ENCODE assay signal across 12 cellular contexts in the genomic region with DNA sequence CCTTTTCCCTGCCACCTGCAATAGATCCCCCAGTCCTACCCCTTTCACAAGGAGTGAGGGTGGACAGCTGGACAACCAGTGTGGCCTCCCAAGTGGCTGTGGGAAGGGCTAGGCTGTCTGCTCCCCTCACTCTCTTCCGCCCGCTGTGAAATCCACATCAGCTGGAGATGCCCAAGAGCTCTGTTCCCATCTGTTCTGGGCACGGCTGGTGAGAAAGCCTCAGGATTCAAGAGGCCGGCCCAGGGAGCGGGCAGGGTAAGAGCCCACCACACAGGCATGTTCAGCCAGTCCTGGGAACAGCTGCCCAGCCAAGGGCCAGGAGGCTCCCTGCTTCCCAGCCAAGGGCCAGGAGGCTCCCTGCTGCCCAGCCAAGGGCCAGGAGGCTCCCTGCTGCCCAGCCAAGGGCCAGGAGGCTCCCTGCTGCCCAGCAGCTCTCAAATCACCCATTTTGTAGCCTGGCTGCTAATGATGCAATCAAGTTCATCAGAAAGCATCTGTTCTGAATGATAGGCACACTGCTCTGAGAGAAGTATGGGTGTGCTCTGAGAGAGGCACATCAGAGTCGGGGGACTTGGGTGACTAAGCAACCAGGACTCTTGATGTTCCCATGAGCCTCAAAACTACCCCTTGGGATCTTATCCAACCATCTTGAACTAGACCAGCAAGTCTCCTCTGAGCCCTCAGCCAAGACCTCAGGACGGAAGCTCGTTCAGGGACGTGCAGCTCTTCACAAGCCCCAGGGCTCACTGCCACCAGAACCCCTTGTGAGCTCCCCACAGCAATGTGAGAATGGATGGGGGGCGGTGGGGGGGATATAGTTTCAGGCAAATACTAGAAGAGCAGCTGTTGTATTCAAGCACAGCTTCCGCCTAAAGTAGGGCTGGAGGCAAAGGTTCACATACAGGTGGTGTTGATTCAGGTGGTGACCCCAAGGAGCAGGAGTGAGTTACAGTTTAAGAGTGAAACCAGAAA. TPM values are rescaled to one million over a fixed set of nuclear protein-coding genes. Genes with fewer than 3 reads are reported as not detected.
DNase-seq lines count a peak whose midpoint lies in the region; ATAC-seq and TF ChIP-seq lines count a peak whose summit lies in the region.
"Had no signal": no experiment of that assay in that cellular context is flagged by ENCODE, and none has a peak within 500 bp of the region (broad histone marks: within the 10 kb centered on the region; RNA-seq: fewer than 3 reads in every experiment).

No MANE protein-coding gene starts in this region.

- no peaks in the 10 kb centered on the region for H3K79me2 ChIP-seq in PC-3 (ENCODE audit: low read length)

- no peaks in the 10 kb centered on the region for H3K27me3 ChIP-seq in PC-3 (ENCODE audit: low read length)
- H3K27me3 ChIP-seq: colonic mucosa had no signal

- H3K36me3 ChIP-seq in PC-3 (ENCODE audit: low read depth, low read length) = no peaks in the 10 kb centered on the region
- H3K36me3 ChIP-seq: colonic mucosa had no signal

- no peak overlapping the region for H3K27ac ChIP-seq in PC-3 (ENCODE audit: low read length)
- H3K27ac ChIP-seq: colonic mucosa had no signal

- H2AFZ ChIP-seq in PC-3 (ENCODE audit: low read length) = no peak overlapping the region

- peak; percentile 45 for ATAC-seq in GM18517 (IDR thresholded peaks at IDR 0.05; ENCODE audit: unreplicated experiment)
- ATAC-seq in GM21528 (IDR thresholded peaks at IDR 0.05; ENCODE audit: low FRiP score, unreplicated experiment) = peak; percentile 26
- peak; percentile 6 for ATAC-seq in HG03280 (IDR thresholded peaks at IDR 0.05; ENCODE audit: unreplicated experiment)
- ATAC-seq in left lobe of liver = no peak
- no peak for ATAC-seq in GM18519 (IDR thresholded peaks at IDR 0.05; ENCODE audit: low FRiP score, unreplicated experiment)
- ATAC-seq in PC-3 = no peak

- H3K4me3 ChIP-seq in PC-3 (ENCODE audit: low read length) = no peak overlapping the region
- H3K4me3 ChIP-seq: colonic mucosa had no signal

- H3K9me2 ChIP-seq in PC-3 (replicated peaks; ENCODE audit: low read length) = no peaks in the 10 kb centered on the region

- no peaks in the 10 kb centered on the region for H3K9me3 ChIP-seq in PC-3 (ENCODE audit: low read length)
- H3K9me3 ChIP-seq: colonic mucosa had no signal

- DNase-seq in left lobe of liver (ENCODE audit: low spot score) (peak; percentile 26), C1 segment of cervical spinal cord (lab: John Stamatoyannopoulos, UW) (no peak), NOMO-1 treated with DMSO at 0.1 percent for 48 hours (lab: John Stamatoyannopoulos, UW; ENCODE audit: unreplicated experiment) (no peak), PC-3 (no peak)
- DNase-seq: colonic mucosa, NCI-H1436, nucleus accumbens, SW 1271 had no signal

- H3K9ac ChIP-seq in PC-3 (ENCODE audit: low read length) = no peak overlapping the region

- no TSS peak for BruUV-seq in PC-3 (replicated peaks; lab: Mats Ljungman, UMichigan)

- intact Hi-C loops in PC-3 (cut with micrococcal nuclease) = no loop called here

- H3K4me2 ChIP-seq in PC-3 (ENCODE audit: low read length) = no peak overlapping the region

- no peaks in the 10 kb centered on the region for H4K20me1 ChIP-seq in PC-3 (ENCODE audit: low read length)

- H3K4me1 ChIP-seq in PC-3 (ENCODE audit: insufficient read depth, low read length) = peaks cover 8% of the 10 kb centered on the region

- H3F3A ChIP-seq in PC-3 (ENCODE audit: low read length, unreplicated experiment) = no peaks in the 10 kb centered on the region

- TF ChIP-seq CTCF in PC-3 (conservative IDR thresholded peaks at IDR 0.05; ENCODE audit: low read depth, low read length) = no peak

- CTCF ChIA-PET in PC-3 (lab: Charles Lee) = no interaction called here

- POLR2A ChIA-PET in PC-3 (lab: Charles Lee; ENCODE audit: unreplicated experiment) = no interaction called here

RNA-seq across cellular contexts. Expression of a gene that starts 52.4 kb away (rescaled TPM):
- total RNA-seq in left lobe of liver (21.3 TPM), PC-3 (2014; rRNA removed) (852 and 906 TPM in 2 replicates)

Comparison
In these comparisons a context has a peak if more than half of its experiments do, and no peak if none do; other contexts are left out.
1. ATAC-seq: peak in GM18517 (single experiment), GM21528 (single experiment) and HG03280 (single experiment); none in left lobe of liver (single experiment), GM18519 (single experiment) and PC-3 (single experiment).
2. RNA of a gene that starts 52.4 kb away (total RNA-seq): 852 to 906 TPM in PC-3; 21.3 TPM in left lobe of liver (single experiment); every median in the first group is over 10 times any median in the second.